ENCODE assay signal across 30 cellular contexts in the genomic region with DNA sequence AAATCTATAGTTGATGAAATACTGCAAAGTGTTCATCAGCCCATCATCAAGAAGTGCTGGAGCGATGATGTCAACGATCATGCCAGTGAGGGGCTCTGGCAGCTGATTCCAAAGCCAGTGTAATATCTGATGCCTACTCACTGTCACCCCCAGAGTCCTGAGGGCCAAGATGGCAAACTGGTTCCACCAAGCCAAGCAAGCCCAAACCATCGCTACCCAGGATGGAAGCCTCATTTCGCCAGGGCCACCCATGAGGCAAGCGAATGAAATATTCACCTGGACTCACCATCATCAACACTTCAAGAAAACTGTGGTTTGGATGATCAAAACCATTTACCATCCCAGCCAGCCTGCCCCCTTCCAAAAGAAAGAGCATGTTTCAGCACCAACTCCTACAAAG.
"Had no signal": no experiment of that assay in that cellular context is flagged by ENCODE, and none has a peak within 500 bp of the region (broad histone marks: within the 10 kb centered on the region; RNA-seq: fewer than 3 reads in every experiment).

No MANE protein-coding gene starts in this region.

- H3K36me3 ChIP-seq: breast epithelium, cardiac muscle cell, WERI-Rb-1 had no signal

- H3K9me3 Mint-ChIP-seq: activated B cell treated with CpG ODN at 0.5 μM for 24 hours; activated CD8-positive, alpha-beta T cell treated with anti-CD3 and anti-CD28 coated beads for 36 hours; activated T-cell treated with anti-CD3 and anti-CD28 coated beads, Interleukin-2, amount 50 U/mL, for 4 hours; activated T-helper 17 cell treated with anti-CD3 and anti-CD28 coated beads, Interleukin-2, amount 50 U/mL, for 72 hours; central memory CD8-positive, alpha-beta T cell; endodermal cell; T-cell; T-helper 1 cell treated with Interleukin-12 subunit alpha and Interleukin-12 subunit beta and Interleukin-4 antibody, amounts not matched to agents 30 μg/mL and 1 μg/mL, for 36 hours had no signal

- H3K4me3 Mint-ChIP-seq: activated B cell treated with CpG ODN at 0.5 μM for 24 hours; activated CD8-positive, alpha-beta T cell treated with anti-CD3 and anti-CD28 coated beads for 36 hours; activated naive CD8-positive, alpha-beta T cell; activated T-cell treated with anti-CD3 and anti-CD28 coated beads, Interleukin-2, amount 50 U/mL, for 4 hours; activated T-helper 17 cell treated with anti-CD3 and anti-CD28 coated beads, Interleukin-2, amount 50 U/mL, for 72 hours; central memory CD8-positive, alpha-beta T cell; dendritic cell treated with granulocyte-macrophage colony-stimulating factor and Interleukin-4, amounts not matched to agents 40 ng/mL and 50 ng/mL, for 4 days; endodermal cell; T-cell; T-helper 1 cell treated with Interleukin-12 subunit alpha and Interleukin-12 subunit beta and Interleukin-4 antibody, amounts not matched to agents 30 μg/mL and 1 μg/mL, for 36 hours had no signal

- H3K27ac ChIP-seq: body of pancreas, breast epithelium, cardiac muscle cell, coronary artery, dorsolateral prefrontal cortex, WERI-Rb-1 had no signal

- H3K27ac Mint-ChIP-seq: activated B cell treated with CpG ODN at 0.5 μM for 24 hours; activated CD8-positive, alpha-beta T cell treated with anti-CD3 and anti-CD28 coated beads for 36 hours; activated naive CD8-positive, alpha-beta T cell; activated T-helper 17 cell treated with anti-CD3 and anti-CD28 coated beads, Interleukin-2, amount 50 U/mL, for 72 hours; dendritic cell treated with granulocyte-macrophage colony-stimulating factor and Interleukin-4, amounts not matched to agents 40 ng/mL and 50 ng/mL, for 4 days; endodermal cell; T-cell; T-helper 1 cell treated with Interleukin-12 subunit alpha and Interleukin-12 subunit beta and Interleukin-4 antibody, amounts not matched to agents 30 μg/mL and 1 μg/mL, for 36 hours had no signal

- H3K4me3 ChIP-seq: body of pancreas, breast epithelium, cardiac muscle cell, coronary artery, dorsolateral prefrontal cortex had no signal

- H3K36me3 Mint-ChIP-seq: activated naive CD8-positive, alpha-beta T cell; T-cell had no signal

- DNase-seq: activated B cell treated with CpG ODN at 0.5 μM for 24 hours; activated CD4-positive, alpha-beta T cell treated with anti-CD3 and anti-CD28 coated beads for 48 hours; activated CD4-positive, alpha-beta T cell treated with anti-CD3 and anti-CD28 coated beads, Interleukin-2, amount 50 U/mL, for 1 hour; activated CD4-positive, alpha-beta T cell treated with anti-CD3 and anti-CD28 coated beads, Interleukin-2, amount 50 U/mL, for 48 hours; activated CD8-positive, alpha-beta memory T cell treated with anti-CD3 and anti-CD28 coated beads for 24 hours; activated CD8-positive, alpha-beta T cell treated with anti-CD3 and anti-CD28 coated beads for 36 hours; activated effector memory CD4-positive, alpha-beta T cell treated with Interleukin-2 at 50 U/mL for 16 hours; activated gamma-delta T cell treated with Interleukin-2 at 50 U/mL for 16 hours; activated naive CD4-positive, alpha-beta T cell treated with anti-CD3 and anti-CD28 coated beads, Interleukin-2, amount 50 U/mL, for 16 hours; activated naive CD4-positive, alpha-beta T cell treated with Interleukin-2 at 50 U/mL for 16 hours; activated T-cell treated with anti-CD3 and anti-CD28 coated beads, Interleukin-2, amount 50 U/mL, for 4 hours; amygdala; body of pancreas; dorsolateral prefrontal cortex; effector memory CD4-positive, alpha-beta T cell; endodermal cell; foreskin fibroblast; head of caudate nucleus; T-cell; T1000; WERI-Rb-1 had no signal

- H3K4me1 ChIP-seq: body of pancreas, breast epithelium had no signal

- FAIRE-seq: frontal cortex had no signal

- H3K4me1 Mint-ChIP-seq: activated B cell treated with CpG ODN at 0.5 μM for 24 hours; activated T-helper 17 cell treated with anti-CD3 and anti-CD28 coated beads, Interleukin-2, amount 50 U/mL, for 72 hours; central memory CD8-positive, alpha-beta T cell; endodermal cell; T-cell had no signal

- H3K9me3 ChIP-seq: body of pancreas, breast epithelium had no signal

- H3K27me3 ChIP-seq: body of pancreas had no signal
